In the genomic region with DNA sequence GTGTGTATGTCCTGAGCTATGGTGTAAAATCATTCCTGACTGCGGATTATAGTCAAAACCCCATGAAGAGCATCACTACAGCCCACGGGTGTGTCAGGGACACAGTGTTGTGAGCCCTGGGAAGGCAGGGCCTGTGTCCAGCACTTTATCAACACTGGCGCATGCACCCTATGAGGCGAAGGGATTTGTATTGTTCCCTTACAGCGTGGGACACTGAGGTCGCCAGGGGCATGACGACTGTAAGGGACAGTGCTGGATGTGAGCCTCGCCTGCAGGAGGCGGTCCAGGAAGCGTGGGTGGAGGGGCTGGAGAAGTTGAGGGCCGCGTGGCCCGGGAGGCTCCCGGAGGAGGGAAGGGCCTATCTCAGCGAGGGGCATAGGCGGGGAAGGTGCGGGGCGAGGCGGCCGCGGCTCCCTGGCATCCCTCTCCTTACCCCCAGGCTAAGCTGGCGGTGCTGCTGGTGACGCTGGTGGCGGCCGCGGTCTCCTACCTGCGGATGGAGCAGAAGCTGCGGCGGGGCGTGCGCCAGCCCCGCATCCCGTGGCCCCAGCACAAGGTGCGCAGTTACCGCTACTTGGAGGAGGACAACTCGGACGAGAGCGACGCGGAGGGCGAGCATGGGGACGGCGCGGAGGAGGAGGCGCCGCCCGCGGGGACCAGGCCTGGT, we compare ENCODE assay signal across 10 cellular contexts. TPM values are rescaled to one million over a fixed set of nuclear protein-coding genes. Genes with fewer than 3 reads are reported as not detected.
"Had no signal": no experiment of that assay in that cellular context is flagged by ENCODE, and none has a peak within 500 bp of the region (broad histone marks: within the 10 kb centered on the region; RNA-seq: fewer than 3 reads in every experiment).

No MANE protein-coding gene starts in this region.

RNA-seq across cellular contexts. Expression of a gene that starts 24.3 kb away (rescaled TPM):
- total RNA-seq: activated CD4-positive, alpha-beta T cell treated with anti-CD3 and anti-CD28 coated beads, Interleukin-2, amount 10 ng/mL, durations not matched to agents 7 days and 5 days; activated CD8-positive, alpha-beta memory T cell treated with anti-CD3 and anti-CD28 coated beads for 36 hours; activated naive CD4-positive, alpha-beta T cell treated with anti-CD3 and anti-CD28 coated beads, Interleukin-2, amount 50 U/mL, for 72 hours; breast epithelium; chondrocyte; heart left ventricle; omental fat pad; sigmoid colon; temporal lobe; ureter had no signal
- polyA plus RNA-seq: heart left ventricle, sigmoid colon had no signal

RNA-seq across cellular contexts. Expression of a gene that starts 41.6 kb away (rescaled TPM):
- total RNA-seq: activated CD4-positive, alpha-beta T cell treated with anti-CD3 and anti-CD28 coated beads, Interleukin-2, amount 10 ng/mL, durations not matched to agents 7 days and 5 days; activated CD8-positive, alpha-beta memory T cell treated with anti-CD3 and anti-CD28 coated beads for 36 hours; activated naive CD4-positive, alpha-beta T cell treated with anti-CD3 and anti-CD28 coated beads, Interleukin-2, amount 50 U/mL, for 72 hours; breast epithelium; chondrocyte; heart left ventricle; omental fat pad; sigmoid colon; temporal lobe had no signal
- polyA plus RNA-seq: heart left ventricle had no signal

RNA-seq across cellular contexts. Expression of a gene that starts 58.8 kb away (rescaled TPM):
- total RNA-seq: activated CD8-positive, alpha-beta memory T cell treated with anti-CD3 and anti-CD28 coated beads for 36 hours; activated naive CD4-positive, alpha-beta T cell treated with anti-CD3 and anti-CD28 coated beads, Interleukin-2, amount 50 U/mL, for 72 hours; heart left ventricle; temporal lobe had no signal
- polyA plus RNA-seq: heart left ventricle had no signal
